In the genomic region with DNA sequence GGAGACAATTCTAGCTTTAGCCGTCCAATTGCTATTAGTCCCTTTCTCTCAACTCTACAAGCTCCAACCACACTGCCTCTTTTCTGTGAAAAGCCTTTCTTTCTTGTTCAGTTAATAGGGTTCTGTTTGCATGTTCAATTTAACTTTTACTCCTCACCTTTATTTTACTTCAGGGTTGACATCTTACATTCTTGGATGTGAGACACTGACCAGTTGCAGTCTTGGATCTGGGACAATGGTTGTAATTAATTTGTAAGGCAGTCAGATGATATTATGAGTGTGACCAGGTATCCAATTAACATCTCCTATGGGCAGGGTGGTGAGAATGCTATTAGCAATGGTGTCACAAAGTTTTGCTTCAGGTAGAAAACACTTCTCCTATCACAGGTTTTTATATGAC, we compare ENCODE assay signal across 27 cellular contexts.
"Had no signal": no experiment of that assay in that cellular context is flagged by ENCODE, and none has a peak within 500 bp of the region (broad histone marks: within the 10 kb centered on the region; RNA-seq: fewer than 3 reads in every experiment).

No MANE protein-coding gene starts in this region.

- H3K27me3 ChIP-seq: colonic mucosa, esophagus muscularis mucosa, esophagus squamous epithelium, foreskin keratinocyte, gastrocnemius medialis, gastroesophageal sphincter, heart left ventricle had no signal

- H3K36me3 ChIP-seq: colonic mucosa, esophagus muscularis mucosa, esophagus squamous epithelium, gastrocnemius medialis, gastroesophageal sphincter, heart left ventricle, heart right ventricle had no signal

- H3K27ac ChIP-seq: colonic mucosa, coronary artery, dorsolateral prefrontal cortex, epithelial cell of prostate, esophagus muscularis mucosa, esophagus squamous epithelium, foreskin keratinocyte, gastrocnemius medialis, gastroesophageal sphincter, heart left ventricle, heart right ventricle had no signal

- H3K4me3 ChIP-seq: colonic mucosa, coronary artery, dorsolateral prefrontal cortex, esophagus muscularis mucosa, esophagus squamous epithelium, gastrocnemius medialis, gastroesophageal sphincter, heart left ventricle, heart right ventricle had no signal

- FAIRE-seq: colon, endometrium, endothelial cell of umbilical vein, frontal cortex had no signal

- H3K9me3 ChIP-seq: colonic mucosa, esophagus muscularis mucosa, esophagus squamous epithelium, gastrocnemius medialis, gastroesophageal sphincter, heart left ventricle, heart right ventricle had no signal

- H3K4me1 ChIP-seq: colonic mucosa, esophagus muscularis mucosa, esophagus squamous epithelium, foreskin keratinocyte, gastrocnemius medialis, gastroesophageal sphincter, heart left ventricle, heart right ventricle had no signal

- DNase-seq: colonic mucosa; cortex of kidney; dermis blood vessel endothelial cell; dorsolateral prefrontal cortex; effector CD4-positive, alpha-beta T cell; effector CD8-positive, alpha-beta T cell; effector memory CD4-positive, alpha-beta T cell; effector memory CD8-positive, alpha-beta T cell; endodermal cell; erythroblast; esophagus squamous epithelium; foreskin fibroblast; foreskin keratinocyte; foreskin melanocyte; gastrocnemius medialis; glutamatergic neuron; head of caudate nucleus; heart left ventricle; heart right ventricle had no signal
